In the genomic region with DNA sequence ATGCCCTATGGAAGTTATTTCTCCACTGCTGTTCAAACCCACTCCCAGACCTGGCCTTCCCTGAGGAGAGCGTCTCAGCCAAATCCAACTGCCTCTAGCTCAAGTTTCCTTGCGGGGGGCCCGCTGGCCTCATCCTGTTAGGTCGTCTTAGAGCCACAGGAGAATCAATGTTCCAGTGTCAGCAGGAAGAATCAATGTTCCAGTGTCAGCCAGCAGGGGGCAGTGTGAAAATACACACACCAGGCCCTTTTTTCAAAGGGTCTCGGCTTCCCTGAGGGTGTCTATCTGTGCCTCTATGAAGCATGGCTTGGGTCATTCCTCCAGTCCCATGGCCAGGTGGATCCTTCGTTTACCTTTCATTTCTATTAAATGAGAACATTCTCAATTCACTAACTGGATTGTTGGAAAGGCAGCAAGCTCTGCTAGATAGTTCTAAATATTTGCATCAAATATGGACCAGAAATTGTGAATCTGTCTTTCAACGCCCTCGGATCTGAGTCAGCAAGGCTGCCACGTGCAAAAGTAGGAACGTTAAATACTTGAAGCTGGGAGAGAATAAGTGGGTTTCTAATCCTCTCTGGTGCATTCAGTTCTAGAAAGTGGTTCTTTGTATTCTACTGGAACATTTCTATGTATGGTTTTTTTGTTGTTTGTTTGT, we compare ENCODE assay signal across 8 cellular contexts. TPM values are rescaled to one million over a fixed set of nuclear protein-coding genes. Genes with fewer than 3 reads are reported as not detected.
DNase-seq lines count a peak whose midpoint lies in the region; ATAC-seq and TF ChIP-seq lines count a peak whose summit lies in the region.

No MANE protein-coding gene starts in this region.

- H2AFZ ChIP-seq in HCT116 (ENCODE audit: low read depth, low read length, poor library complexity, severe bottlenecking) = peak overlapping the region; percentile 40

- H3K27ac Mint-ChIP-seq in CD4-positive, CD25-positive, alpha-beta regulatory T cell = no peak overlapping the region
- H3K27ac Mint-ChIP-seq in activated naive CD8-positive, alpha-beta T cell treated with anti-CD3 and anti-CD28 coated beads, Interleukin-2, amount 10 ng/mL, durations not matched to agents 7 days and 5 days = no peak overlapping the region
- peak overlapping the region in 1 of 6 donors; percentile 50 for H3K27ac Mint-ChIP-seq in immature natural killer cell

- no peak overlapping the region for H3K4me3 ChIP-seq in CD4-positive, CD25-positive, alpha-beta regulatory T cell (ENCODE audit: low read depth, low read length)
- H3K4me3 ChIP-seq in HCT116 (replicated peaks in 1 of 2; ENCODE audit: low read depth in 1 of 2, low read length in 2 of 2) = no peak overlapping the region

- DNase-seq in CD4-positive, CD25-positive, alpha-beta regulatory T cell = peak; percentile 41 to 67 (median 53)
- DNase-seq in HCT116 (ENCODE audit: low read depth, low spot score) (peak; percentile 32), T follicular helper cell (ENCODE audit: low read depth) (peak; percentile 51), immature natural killer cell (peak; percentile 29 to 55 (median 48)), NCI-H128 (lab: John Stamatoyannopoulos, UW; ENCODE audit: unreplicated experiment) (no peak)
- DNase-seq in activated naive CD8-positive, alpha-beta T cell treated with anti-CD3 and anti-CD28 coated beads, Interleukin-2, amount 10 ng/mL, durations not matched to agents 7 days and 5 days = peak; percentile 65
- DNase-seq in stimulated activated CD4-positive, alpha-beta T cell treated with anti-CD3 and anti-CD28 coated beads, Interleukin-4, amount 100 ng/mL, for 48 hours (ENCODE audit: low read depth in 2 of 2) = peak; percentile 55 to 64

- TF ChIP-seq RAD21 in HCT116 (IDR thresholded peaks at IDR 0.05; ENCODE audit: low read depth) = peak; percentile 58

- H3K36me3 Mint-ChIP-seq in CD4-positive, CD25-positive, alpha-beta regulatory T cell = no peaks in the 10 kb centered on the region
- H3K36me3 Mint-ChIP-seq in activated naive CD8-positive, alpha-beta T cell treated with anti-CD3 and anti-CD28 coated beads, Interleukin-2, amount 10 ng/mL, durations not matched to agents 7 days and 5 days = no peaks in the 10 kb centered on the region
- no peaks in the 10 kb centered on the region for H3K36me3 Mint-ChIP-seq in immature natural killer cell

- no peak for TF ChIP-seq POLR2A in HCT116 (IDR thresholded peaks at IDR 0.05; ENCODE audit: borderline replicate concordance, extremely low read depth, insufficient read depth, insufficient read length)

- H4K20me1 ChIP-seq in HCT116 (ENCODE audit: insufficient read depth) = no peaks in the 10 kb centered on the region

- RAD21 ChIA-PET in HCT116 (lab: Charles Lee; ENCODE audit: low non-redundant PET in 1 of 2, low total read pairs in 2 of 2, uncharacterized antibody in 2 of 2, unreplicated experiment in 2 of 2) = no interaction called here

- no peaks in the 10 kb centered on the region for H3K36me3 ChIP-seq in CD4-positive, CD25-positive, alpha-beta regulatory T cell (ENCODE audit: control insufficient read depth, insufficient read depth, low read length)
- H3K36me3 ChIP-seq in HCT116 (ENCODE audit: control insufficient read depth in 1 of 2, insufficient read depth in 2 of 2, low read length in 2 of 2) = no peaks in the 10 kb centered on the region

- no peak overlapping the region for H3K4me3 Mint-ChIP-seq in CD4-positive, CD25-positive, alpha-beta regulatory T cell
- no peak overlapping the region for H3K4me3 Mint-ChIP-seq in activated naive CD8-positive, alpha-beta T cell treated with anti-CD3 and anti-CD28 coated beads, Interleukin-2, amount 10 ng/mL, durations not matched to agents 7 days and 5 days
- H3K4me3 Mint-ChIP-seq in immature natural killer cell = no peak overlapping the region

- ATAC-seq in CD4-positive, CD25-positive, alpha-beta regulatory T cell (ENCODE audit: low read depth in 2 of 2) = peak in 1 of 2 donors; percentile 47
- peak; percentile 87 for ATAC-seq in HCT116
- peak; percentile 61 for ATAC-seq in activated naive CD8-positive, alpha-beta T cell treated with anti-CD3 and anti-CD28 coated beads, Interleukin-2, amount 10 ng/mL, durations not matched to agents 7 days and 5 days (ENCODE audit: low read depth)
- ATAC-seq in GM18907 (IDR thresholded peaks at IDR 0.05; ENCODE audit: unreplicated experiment) = no peak

- CTCF ChIA-PET in HCT116 (lab: Charles Lee) = interaction anchor here (0.6 to 3.0 kb wide), 14 partner anchors 8 to 484 kb away, joined by 3 to 11 read pairs (median 4); partner anchors contain the start of gene CDS2

- TF ChIP-seq CTCF in HCT116 (IDR thresholded peaks at IDR 0.05 in 2 of 3, conservative IDR thresholded peaks at IDR 0.05 in 1 of 3; ENCODE audit: borderline replicate concordance in 1 of 3, insufficient read depth in 1 of 3, low read depth in 2 of 3, low read length in 2 of 3) = peak; percentile 46 to 93 (median 79)

- peaks cover 0 to 2% (median 0%) of the 10 kb centered on the region in 7 donors for H3K9me3 Mint-ChIP-seq in CD4-positive, CD25-positive, alpha-beta regulatory T cell
- H3K9me3 Mint-ChIP-seq in activated naive CD8-positive, alpha-beta T cell treated with anti-CD3 and anti-CD28 coated beads, Interleukin-2, amount 10 ng/mL, durations not matched to agents 7 days and 5 days = no peaks in the 10 kb centered on the region
- no peaks in the 10 kb centered on the region for H3K9me3 Mint-ChIP-seq in immature natural killer cell

- BruUV-seq in HCT116 (replicated peaks; lab: Mats Ljungman, UMichigan) = no TSS peak

- POLR2A ChIA-PET in HCT116 (lab: Charles Lee) = no interaction called here
- POLR2A ChIA-PET in activated naive CD8-positive, alpha-beta T cell treated with anti-CD3 and anti-CD28 coated beads, Interleukin-2, amount 10 ng/mL, durations not matched to agents 7 days and 5 days (lab: Charles Lee) = no interaction called here

- H3K4me1 Mint-ChIP-seq in CD4-positive, CD25-positive, alpha-beta regulatory T cell = peaks cover 0 to 6% (median 5%) of the 10 kb centered on the region in 4 donors
- peaks cover 3% of the 10 kb centered on the region for H3K4me1 Mint-ChIP-seq in activated naive CD8-positive, alpha-beta T cell treated with anti-CD3 and anti-CD28 coated beads, Interleukin-2, amount 10 ng/mL, durations not matched to agents 7 days and 5 days
- H3K4me1 Mint-ChIP-seq in immature natural killer cell = no peaks in the 10 kb centered on the region

- peaks cover 7% of the 10 kb centered on the region for H3K27me3 ChIP-seq in CD4-positive, CD25-positive, alpha-beta regulatory T cell (ENCODE audit: control insufficient read depth, insufficient read depth, low read length)
- H3K27me3 ChIP-seq in HCT116 (ENCODE audit: insufficient read depth, low read length) = no peaks in the 10 kb centered on the region

- no peaks in the 10 kb centered on the region for H3K79me2 ChIP-seq in HCT116 (ENCODE audit: insufficient read depth, low read length)

- H3K4me1 ChIP-seq in CD4-positive, CD25-positive, alpha-beta regulatory T cell (ENCODE audit: control insufficient read depth, insufficient read depth, low read length, poor library complexity, severe bottlenecking) = no peaks in the 10 kb centered on the region
- no peaks in the 10 kb centered on the region for H3K4me1 ChIP-seq in HCT116 (ENCODE audit: control insufficient read depth in 1 of 2, insufficient read depth in 2 of 2, low read length in 2 of 2)

- H3K9ac ChIP-seq in HCT116 (ENCODE audit: low read length) = no peak overlapping the region

- H3K27ac ChIP-seq in CD4-positive, CD25-positive, alpha-beta regulatory T cell (ENCODE audit: insufficient read depth, low read length, poor library complexity, severe bottlenecking) = no peak overlapping the region
- no peak overlapping the region for H3K27ac ChIP-seq in HCT116 (ENCODE audit: low read depth, low read length)

- H3K9me2 ChIP-seq in HCT116 (ENCODE audit: insufficient read depth) = no peaks in the 10 kb centered on the region

- H3K9me3 ChIP-seq in CD4-positive, CD25-positive, alpha-beta regulatory T cell (ENCODE audit: control insufficient read depth in 2 of 2, low read length in 2 of 2) = no peaks in the 10 kb centered on the region
- no peaks in the 10 kb centered on the region for H3K9me3 ChIP-seq in HCT116 (ENCODE audit: control insufficient read depth in 1 of 2, insufficient read depth in 1 of 2, low read depth in 1 of 2, low read length in 2 of 2)

- H3K4me2 ChIP-seq in HCT116 (ENCODE audit: low read length) = peak overlapping the region; percentile 10; the same call in 1 of the 2 replicates

- intact Hi-C loops in HCT116 (cut with micrococcal nuclease) = no loop called here

- peaks cover 31% of the 10 kb centered on the region for H3K27me3 Mint-ChIP-seq in CD4-positive, CD25-positive, alpha-beta regulatory T cell
- H3K27me3 Mint-ChIP-seq in activated naive CD8-positive, alpha-beta T cell treated with anti-CD3 and anti-CD28 coated beads, Interleukin-2, amount 10 ng/mL, durations not matched to agents 7 days and 5 days = peaks cover 19% of the 10 kb centered on the region
- peaks cover 0 to 4% (median 0%) of the 10 kb centered on the region in 3 donors for H3K27me3 Mint-ChIP-seq in immature natural killer cell (ENCODE audit: low read depth in 3 of 3)

TF ChIP-seq in HCT116, 20 proteins besides CTCF, POLR2A, EP300 and RAD21:
- no peak for TF ChIP-seq ZNF274 (IDR thresholded peaks at IDR 0.05; ENCODE audit: low read depth, low read length)
- TF ChIP-seq SP1 (IDR thresholded peaks at IDR 0.05; ENCODE audit: low read depth) = no peak
- TF ChIP-seq SRF (IDR thresholded peaks at IDR 0.05; ENCODE audit: low read depth) = no peak

RNA-seq across cellular contexts. Expression of gene PRND, which starts 19.2 kb away (rescaled TPM):
- not detected for total RNA-seq in CD4-positive, CD25-positive, alpha-beta regulatory T cell
- under 1 TPM in 3 of 4 donors, not detected in 1; 0.05 to 0.26 (median 0.17) TPM for polyA plus RNA-seq in CD4-positive, CD25-positive, alpha-beta regulatory T cell
- total RNA-seq in HCT116 (2021; ENCODE audit: unreplicated experiment) = not detected
- polyA plus RNA-seq in HCT116 (2012) = 0.02 TPM in 1 of 2 replicates, not detected in the other
- not detected for total RNA-seq in activated naive CD8-positive, alpha-beta T cell treated with anti-CD3 and anti-CD28 coated beads, Interleukin-2, amount 10 ng/mL, durations not matched to agents 7 days and 5 days
- not detected for polyA plus RNA-seq in immature natural killer cell

RNA-seq across cellular contexts. Expression of gene PRNP, which starts 54.6 kb away (rescaled TPM):
- total RNA-seq in CD4-positive, CD25-positive, alpha-beta regulatory T cell = 97.8 TPM
- 100 to 1,000 TPM; 103 to 136 (median 119) TPM for polyA plus RNA-seq in CD4-positive, CD25-positive, alpha-beta regulatory T cell
- total RNA-seq in HCT116 (2021; ENCODE audit: unreplicated experiment) = 93.9 TPM
- polyA plus RNA-seq in HCT116 (2012) = 172 and 204 TPM in 2 replicates
- total RNA-seq in activated naive CD8-positive, alpha-beta T cell treated with anti-CD3 and anti-CD28 coated beads, Interleukin-2, amount 10 ng/mL, durations not matched to agents 7 days and 5 days = 10 to 100 TPM; 45.4 to 51.6 TPM
- 100 to 1,000 TPM in 2 of 3 donors, 10 to 100 TPM in 1; 82.6 to 137 (median 128) TPM for polyA plus RNA-seq in immature natural killer cell
